In the genomic region with DNA sequence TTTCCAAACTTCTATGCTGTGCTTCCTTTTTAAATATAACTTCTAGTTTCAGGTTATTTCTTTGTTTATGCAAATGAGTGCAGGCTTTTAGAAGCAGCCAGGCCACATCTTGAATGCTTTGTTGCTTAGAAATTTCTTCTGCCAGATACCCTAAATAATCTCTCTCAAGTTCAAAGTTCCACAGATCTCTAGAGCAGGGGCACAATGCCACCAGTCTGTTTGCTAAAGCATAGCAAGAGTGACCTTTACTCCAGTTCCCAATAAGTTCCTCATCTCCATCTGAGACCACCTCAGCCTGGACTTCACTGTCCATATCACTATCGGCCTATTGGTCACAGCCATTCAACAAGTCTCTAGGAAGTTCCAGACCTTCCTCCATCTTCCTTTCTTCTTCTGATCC, we compare ENCODE assay signal across 13 cellular contexts. TPM values are rescaled to one million over a fixed set of nuclear protein-coding genes. Genes with fewer than 3 reads are reported as not detected.
"Had no signal": no experiment of that assay in that cellular context is flagged by ENCODE, and none has a peak within 500 bp of the region (broad histone marks: within the 10 kb centered on the region; RNA-seq: fewer than 3 reads in every experiment).

No MANE protein-coding gene starts in this region.

RNA-seq across cellular contexts. Expression of gene NKX2-4, which starts 26.4 kb away (rescaled TPM):
- total RNA-seq: stomach, subcutaneous adipose tissue, suprapubic skin, temporal lobe, thoracic aorta, tibial nerve, transverse colon, upper lobe of left lung, upper lobe of right lung, ureter, urinary bladder, uterus, vagina had no signal
- polyA plus RNA-seq: stomach, urinary bladder had no signal
